Comparison of ENCODE assay signal across 21 cellular contexts in the genomic region with DNA sequence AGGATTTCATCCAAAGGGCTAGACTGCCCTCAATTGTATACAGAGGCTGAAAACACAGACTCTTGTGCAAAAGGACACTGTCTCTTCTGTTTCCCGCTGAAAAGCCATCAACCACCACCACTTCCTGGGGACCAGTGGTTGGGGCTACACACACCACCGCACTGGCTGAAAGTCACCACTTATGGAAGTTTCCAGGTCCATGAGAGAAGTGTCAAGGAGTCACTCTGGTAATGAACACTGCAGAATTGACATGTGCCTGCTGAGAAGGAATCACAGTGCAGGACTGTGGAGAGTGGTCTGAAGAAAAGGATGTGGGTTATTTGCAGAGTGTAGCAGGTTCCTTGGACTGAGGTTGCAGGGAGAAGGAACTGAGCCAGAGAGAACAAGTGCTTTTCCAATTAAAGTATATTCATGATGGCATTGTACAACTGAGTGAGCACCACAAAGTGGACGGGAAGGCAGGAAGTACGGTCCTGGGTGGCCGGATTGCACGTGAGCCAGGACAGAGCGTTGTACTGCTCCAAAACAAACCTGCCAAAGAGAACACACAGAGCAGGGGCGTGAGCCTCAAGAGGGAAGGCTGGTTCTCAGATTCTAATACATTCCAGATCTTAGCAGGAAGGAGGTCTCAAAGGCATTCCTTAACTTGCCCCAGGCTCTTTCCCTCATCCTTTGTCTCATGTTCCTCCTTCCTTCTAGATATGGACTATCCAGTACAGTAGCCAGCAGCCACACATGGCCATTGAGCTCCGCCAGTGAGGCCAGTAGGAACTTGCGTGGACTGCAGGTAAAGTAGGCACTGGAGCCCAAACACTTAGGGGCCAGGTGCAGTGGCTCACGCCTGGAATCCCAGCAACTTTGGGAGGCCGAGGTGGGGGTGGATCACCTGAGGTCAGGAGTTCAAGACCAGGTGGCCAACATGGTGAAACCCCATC.
DNase-seq lines count a peak whose midpoint lies in the region; ATAC-seq, FAIRE-seq and TF ChIP-seq lines count a peak whose summit lies in the region.
"Had no signal": no experiment of that assay in that cellular context is flagged by ENCODE, and none has a peak within 500 bp of the region (broad histone marks: within the 10 kb centered on the region; RNA-seq: fewer than 3 reads in every experiment).

No MANE protein-coding gene starts in this region.

- H3K4me3 ChIP-seq in SJSA1: no peak overlapping the region
- no peak overlapping the region for H3K4me3 ChIP-seq in small intestine (ENCODE audit: low read depth in 1 of 2, low read length in 2 of 2)
- H3K4me3 ChIP-seq in Karpas-422 (ENCODE audit: low read length): no peak overlapping the region
- H3K4me3 ChIP-seq: sigmoid colon, thoracic aorta had no signal

- no peak for FAIRE-seq in small intestine (lab: Jason Lieb, UNC)
- FAIRE-seq: HepG2, RCC 7860 had no signal

- H3K27me3 ChIP-seq in SJSA1 (replicated peaks): no peaks in the 10 kb centered on the region
- no peaks in the 10 kb centered on the region for H3K27me3 ChIP-seq in small intestine (ENCODE audit: control insufficient read depth in 2 of 2, insufficient read depth in 2 of 2, low read length in 2 of 2)
- H3K27me3 ChIP-seq in Karpas-422 (ENCODE audit: low read length): no peaks in the 10 kb centered on the region
- H3K27me3 ChIP-seq: sigmoid colon had no signal

- no peak overlapping the region for H3K4me3 Mint-ChIP-seq in chondrocyte (ENCODE audit: unreplicated experiment)
- H3K4me3 Mint-ChIP-seq: CD8-positive, alpha-beta memory T cell had no signal

- H3K4me2 ChIP-seq in Karpas-422 (ENCODE audit: low read depth, low read length, poor library complexity, severe bottlenecking): no peak overlapping the region

- H3K36me3 ChIP-seq in SJSA1 (peaks cover 57% of the 10 kb centered on the region), small intestine (ENCODE audit: control insufficient read depth in 2 of 2, insufficient read depth in 2 of 2, low read length in 2 of 2) (peaks cover 22 to 36% of the 10 kb centered on the region in 2 donors), Karpas-422 (ENCODE audit: insufficient read depth, low read length) (no peaks in the 10 kb centered on the region)

- WGBS in small intestine, 3 donors: 91 to 95% (median 94%) methylated on average over 12 of the region's 12 CpGs

- H3K9ac ChIP-seq in Karpas-422 (ENCODE audit: low read length): no peak overlapping the region
- H3K9ac ChIP-seq: parathyroid adenoma had no signal

- ATAC-seq in sciatic nerve: peak; percentile 84
- ATAC-seq: esophagus mucosa, HepG2 had no signal

- H3K9me3 Mint-ChIP-seq in chondrocyte (ENCODE audit: low read depth): no peaks in the 10 kb centered on the region
- H3K9me3 Mint-ChIP-seq: CD8-positive, alpha-beta memory T cell had no signal

- H4K20me1 ChIP-seq in Karpas-422 (ENCODE audit: insufficient read depth, low read depth, low read length): no peaks in the 10 kb centered on the region

- H3K9me3 ChIP-seq in SJSA1 (replicated peaks) (no peaks in the 10 kb centered on the region), small intestine (ENCODE audit: control insufficient read depth, low read depth) (no peaks in the 10 kb centered on the region), Karpas-422 (ENCODE audit: low read length) (no peaks in the 10 kb centered on the region)
- H3K9me3 ChIP-seq: sigmoid colon, thoracic aorta had no signal

- no peaks in the 10 kb centered on the region for H3K27me3 Mint-ChIP-seq in chondrocyte (ENCODE audit: low read depth)
- H3K27me3 Mint-ChIP-seq: CD8-positive, alpha-beta memory T cell had no signal

- DNase-seq in ELF-1 (ENCODE audit: low read depth, low spot score) (peak; percentile 81), SJSA1 (ENCODE audit: low read depth in 1 of 2, low spot score in 2 of 2) (peak in 1 of 2 experiments; percentile 39), chondrocyte (ENCODE audit: low spot score) (no peak), sciatic nerve (ENCODE audit: low spot score) (no peak), small intestine (no peak), cerebellar nuclear complex (lab: John Stamatoyannopoulos, UW) (no peak), Karpas-422 (no peak)
- DNase-seq: activated CD8-positive, alpha-beta memory T cell treated with anti-CD3 and anti-CD28 coated beads, Interleukin-2, amount 50 U/mL, for 4 hours; activated gamma-delta T cell treated with Interleukin-2 at 50 U/mL for 16 hours; CD8-positive, alpha-beta memory T cell; effector CD8-positive, alpha-beta T cell; kidney; NCI-H1417 treated with DMSO at 0.1 percent for 48 hours; NCI-H524; sigmoid colon; T1000 had no signal

- H3K27ac ChIP-seq in SJSA1 (peak overlapping the region; percentile 93), small intestine (ENCODE audit: low read depth in 1 of 2, low read length in 1 of 2) (no peak overlapping the region), Karpas-422 (ENCODE audit: low read length) (no peak overlapping the region)
- H3K27ac ChIP-seq: parathyroid adenoma, sigmoid colon had no signal

- peak overlapping the region; percentile 77 for H3K27ac Mint-ChIP-seq in chondrocyte (ENCODE audit: unreplicated experiment)

- no peaks in the 10 kb centered on the region for H3K9me2 ChIP-seq in Karpas-422 (replicated peaks; ENCODE audit: insufficient read depth, low read length)

- H3K4me1 Mint-ChIP-seq in chondrocyte (ENCODE audit: low read depth): peaks cover 35% of the 10 kb centered on the region

- TF ChIP-seq CTCF in chondrocyte (IDR thresholded peaks at IDR 0.05): no peak

- no peaks in the 10 kb centered on the region for H3K79me2 ChIP-seq in Karpas-422 (ENCODE audit: low read length)
- H3K79me2 ChIP-seq: parathyroid adenoma had no signal

- H3K36me3 Mint-ChIP-seq in chondrocyte (ENCODE audit: low read depth): peaks cover 31% of the 10 kb centered on the region

- H2AFZ ChIP-seq in Karpas-422 (ENCODE audit: low read length): no peak overlapping the region
- H2AFZ ChIP-seq: parathyroid adenoma had no signal

- H3K4me1 ChIP-seq in SJSA1 (replicated peaks) (peaks cover 41% of the 10 kb centered on the region), small intestine (ENCODE audit: control insufficient read depth in 2 of 2, insufficient read depth in 1 of 2, low read depth in 1 of 2, low read length in 1 of 2) (no peaks in the 10 kb centered on the region), Karpas-422 (ENCODE audit: low read length) (no peaks in the 10 kb centered on the region)
- H3K4me1 ChIP-seq: parathyroid adenoma had no signal

- intact Hi-C loops in sciatic nerve (cut with DNase I): no loop called here
